Comparison of ENCODE assay signal across 14 cellular contexts in the genomic region with DNA sequence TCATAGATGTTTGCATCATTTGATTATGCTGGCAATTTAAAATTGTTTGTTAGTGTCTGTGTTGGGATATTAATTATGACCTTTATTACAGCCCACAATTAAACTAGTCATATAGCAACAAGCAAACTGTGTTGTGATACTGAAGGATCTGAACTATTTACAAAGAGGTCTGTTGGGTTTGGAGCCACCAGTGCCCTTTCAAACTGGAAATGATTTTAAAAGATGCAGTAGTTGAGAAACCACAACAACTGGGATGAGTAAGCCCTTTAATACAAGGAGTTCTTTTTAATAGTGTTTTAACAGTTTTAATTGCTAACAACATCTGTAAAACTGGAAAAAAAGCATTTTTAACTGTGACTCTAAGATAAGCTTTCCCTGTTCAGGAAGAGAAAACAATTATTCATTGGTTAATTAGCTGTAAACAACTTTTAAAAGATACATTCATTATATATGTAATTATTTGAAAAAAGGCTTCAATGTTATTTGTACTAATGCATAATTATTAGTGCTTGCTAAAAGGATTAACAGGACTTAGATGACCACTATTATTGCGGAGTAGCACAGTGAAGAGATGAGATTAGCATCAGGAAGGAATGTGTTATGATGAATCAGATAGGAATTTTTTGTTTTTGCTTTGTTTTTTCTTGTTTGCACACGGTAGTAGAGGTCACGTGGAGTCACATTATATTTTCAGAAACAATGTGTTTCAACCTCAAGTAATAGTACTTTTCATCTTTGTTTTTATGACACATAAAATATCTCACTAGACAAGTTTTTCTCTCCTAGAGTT.
DNase-seq lines count a peak whose midpoint lies in the region; ATAC-seq, FAIRE-seq and TF ChIP-seq lines count a peak whose summit lies in the region.
"Had no signal": no experiment of that assay in that cellular context is flagged by ENCODE, and none has a peak within 500 bp of the region (broad histone marks: within the 10 kb centered on the region; RNA-seq: fewer than 3 reads in every experiment).

No MANE protein-coding gene starts in this region.

- H3K27ac ChIP-seq in A549: peak overlapping the region in 1 of 2 experiments; percentile 11; a peak in 1 of 6 replicates
- H3K27ac ChIP-seq in HCT116 (ENCODE audit: low read depth, low read length): peak overlapping the region; percentile 73; the same call in 1 of the 2 replicates
- H3K27ac ChIP-seq: thyroid gland had no signal

- no TSS peak for BruUV-seq in HCT116 (replicated peaks; lab: Mats Ljungman, UMichigan)

- no peak overlapping the region for H3K4me3 Mint-ChIP-seq in WTC11
- H3K4me3 Mint-ChIP-seq: activated naive CD8-positive, alpha-beta T cell; naive B cell had no signal

- no peaks in the 10 kb centered on the region for H3K9me3 Mint-ChIP-seq in WTC11
- H3K9me3 Mint-ChIP-seq: naive B cell had no signal

- no peak for TF ChIP-seq EP300 in A549 (IDR thresholded peaks at IDR 0.05)

- FAIRE-seq in A549 (lab: Jason Lieb, UNC): peak; percentile 98
- FAIRE-seq in GM12892 (lab: Jason Lieb, UNC): no peak

- POLR2A ChIA-PET in A549 (lab: Yijun Ruan, JAX): interaction anchor here (0.5 kb wide), 1 partner anchor 1936 kb away, joined by 4 read pairs; no protein-coding TSS in a partner anchor
- POLR2A ChIA-PET in HCT116 (lab: Charles Lee): no interaction called here
- POLR2A ChIA-PET in WTC11 (lab: Charles Lee): no interaction called here

- peaks cover 40% of the 10 kb centered on the region for H3K4me1 Mint-ChIP-seq in WTC11
- H3K4me1 Mint-ChIP-seq: naive B cell had no signal

- peaks cover 53% of the 10 kb centered on the region for H3K4me1 ChIP-seq in A549
- H3K4me1 ChIP-seq in HCT116 (ENCODE audit: control insufficient read depth in 1 of 2, insufficient read depth in 2 of 2, low read length in 2 of 2): peaks cover 34 to 35% of the 10 kb centered on the region in 2 experiments
- H3K4me1 ChIP-seq: thyroid gland had no signal

- H2AFZ ChIP-seq in HCT116 (ENCODE audit: low read depth, low read length, poor library complexity, severe bottlenecking): peak overlapping the region; percentile 98

- H4K20me1 ChIP-seq in HCT116 (ENCODE audit: insufficient read depth): no peaks in the 10 kb centered on the region

- DNase-seq in A549 (ENCODE audit: low read depth in 1 of 2, low spot score in 1 of 2) (peak; percentile 12 to 50), HCT116 (ENCODE audit: low read depth, low spot score) (peak; percentile 23), WTC11 (ENCODE audit: low spot score) (no peak), foreskin fibroblast (peak; percentile 12 to 62), superior temporal gyrus (ENCODE audit: extremely low spot score) (no peak), GM12892 (ENCODE audit: insufficient read length) (no peak), DMS 273 (lab: John Stamatoyannopoulos, UW; ENCODE audit: unreplicated experiment) (no peak)
- DNase-seq: effector CD8-positive, alpha-beta T cell; GF-D8; IMR-90; naive B cell; thyroid gland had no signal

- H3K36me3 ChIP-seq in HCT116 (ENCODE audit: control insufficient read depth in 1 of 2, insufficient read depth in 2 of 2, low read length in 2 of 2): no peaks in the 10 kb centered on the region
- H3K36me3 ChIP-seq: thyroid gland had no signal

- no peak overlapping the region for H3K4me3 ChIP-seq in A549
- H3K4me3 ChIP-seq in HCT116 (replicated peaks in 1 of 2; ENCODE audit: low read depth in 1 of 2, low read length in 2 of 2): no peak overlapping the region; a peak in 1 of 4 replicates
- H3K4me3 ChIP-seq in foreskin fibroblast (ENCODE audit: low read depth in 1 of 2, low read length in 2 of 2): no peak overlapping the region
- H3K4me3 ChIP-seq: thyroid gland had no signal

- intact Hi-C loops in HCT116 (cut with micrococcal nuclease): no loop called here

- no peaks in the 10 kb centered on the region for H3K27me3 Mint-ChIP-seq in WTC11 (ENCODE audit: low read depth)
- H3K27me3 Mint-ChIP-seq: naive B cell had no signal

- peak overlapping the region; percentile 62 for H3K27ac Mint-ChIP-seq in WTC11
- H3K27ac Mint-ChIP-seq: activated naive CD8-positive, alpha-beta T cell; naive B cell had no signal

- H3K9me3 ChIP-seq in A549 (no peaks in the 10 kb centered on the region), HCT116 (ENCODE audit: control insufficient read depth in 1 of 2, insufficient read depth in 1 of 2, low read depth in 1 of 2, low read length in 2 of 2) (no peaks in the 10 kb centered on the region)
- H3K9me3 ChIP-seq: thyroid gland had no signal

- ATAC-seq in A549 (peak; percentile 93), HCT116 (peak; percentile 78), WTC11 (no peak), esophagus mucosa (no peak)

- TF ChIP-seq POLR2A in A549 (IDR thresholded peaks at IDR 0.05; ENCODE audit: low read length): no peak
- TF ChIP-seq POLR2A in HCT116 (IDR thresholded peaks at IDR 0.05; ENCODE audit: borderline replicate concordance, extremely low read depth, insufficient read depth, insufficient read length): no peak
- TF ChIP-seq POLR2A in GM12892 (IDR thresholded peaks at IDR 0.05; ENCODE audit: low read depth, low read length): no peak

- H3K4me2 ChIP-seq in A549: peak overlapping the region; percentile 44
- peak overlapping the region; percentile 42 for H3K4me2 ChIP-seq in HCT116 (ENCODE audit: low read length)

- TF ChIP-seq CTCF in A549 (IDR thresholded peaks at IDR 0.05): no peak
- TF ChIP-seq CTCF in HCT116 (IDR thresholded peaks at IDR 0.05 in 2 of 3, conservative IDR thresholded peaks at IDR 0.05 in 1 of 3; ENCODE audit: borderline replicate concordance in 1 of 3, insufficient read depth in 1 of 3, low read depth in 2 of 3, low read length in 2 of 3): no peak
- TF ChIP-seq CTCF in WTC11 (IDR thresholded peaks at IDR 0.05): no peak
- no peak for TF ChIP-seq CTCF in foreskin fibroblast (IDR thresholded peaks at IDR 0.05; ENCODE audit: low read depth, low read length)

- no peaks in the 10 kb centered on the region for H3K27me3 ChIP-seq in HCT116 (ENCODE audit: insufficient read depth, low read length)
- H3K27me3 ChIP-seq: thyroid gland had no signal

- RAD21 ChIA-PET in HCT116 (lab: Charles Lee; ENCODE audit: low non-redundant PET in 1 of 2, low total read pairs in 2 of 2, uncharacterized antibody in 2 of 2, unreplicated experiment in 2 of 2): no interaction called here

- no peak for TF ChIP-seq RAD21 in A549 (conservative IDR thresholded peaks at IDR 0.05 in 1 of 2, IDR thresholded peaks at IDR 0.05 in 1 of 2)
- TF ChIP-seq RAD21 in HCT116 (IDR thresholded peaks at IDR 0.05; ENCODE audit: low read depth): no peak

- no peaks in the 10 kb centered on the region for H3K9me2 ChIP-seq in HCT116 (ENCODE audit: insufficient read depth)

- H3K9ac ChIP-seq in HCT116 (ENCODE audit: low read length): peak overlapping the region; percentile 9; the same call in 1 of the 2 replicates

- CTCF ChIA-PET in A549 (lab: Yijun Ruan, JAX): interaction anchor here (0.7 to 1.1 kb wide), 2 partner anchors 19 to 913 kb away, joined by 3 to 4 read pairs; no protein-coding TSS in a partner anchor
- CTCF ChIA-PET in HCT116 (lab: Charles Lee): interaction anchor here (1.0 to 1.4 kb wide), 2 partner anchors 32 to 39 kb away, joined by 3 to 4 read pairs; no protein-coding TSS in a partner anchor
- CTCF ChIA-PET in WTC11 (lab: Charles Lee): interaction anchor here (0.7 to 1.9 kb wide), 2 partner anchors 39 kb away, joined by 4 read pairs; no protein-coding TSS in a partner anchor

- no peaks in the 10 kb centered on the region for H3K79me2 ChIP-seq in HCT116 (ENCODE audit: insufficient read depth, low read length)

- H3K36me3 Mint-ChIP-seq in WTC11: no peaks in the 10 kb centered on the region
- H3K36me3 Mint-ChIP-seq: activated naive CD8-positive, alpha-beta T cell; naive B cell had no signal

- 2% methylated on average over 3 of the region's 3 CpGs for WGBS in A549 (ENCODE audit: missing lambda C conversion rate)

TF ChIP-seq in HCT116, 20 proteins besides CTCF, POLR2A, EP300 and RAD21:
- TF ChIP-seq FOSL1 (IDR thresholded peaks at IDR 0.05; ENCODE audit: low read depth): peak; percentile 46; the same call in 1 of the 2 replicates
- TF ChIP-seq ZNF274 (IDR thresholded peaks at IDR 0.05; ENCODE audit: low read depth, low read length): no peak
- 0 out of 2 replicates have a peak, but pooled peaks have one; percentile 21 for TF ChIP-seq CBX3 (IDR thresholded peaks at IDR 0.05; ENCODE audit: low read depth)
- peak; percentile 21; the same call in 1 of the 2 replicates for TF ChIP-seq JUND (IDR thresholded peaks at IDR 0.05)

TF ChIP-seq in WTC11, 78 proteins besides CTCF, POLR2A, EP300 and RAD21 (continues in another document):
- TF ChIP-seq, protein P1, sequence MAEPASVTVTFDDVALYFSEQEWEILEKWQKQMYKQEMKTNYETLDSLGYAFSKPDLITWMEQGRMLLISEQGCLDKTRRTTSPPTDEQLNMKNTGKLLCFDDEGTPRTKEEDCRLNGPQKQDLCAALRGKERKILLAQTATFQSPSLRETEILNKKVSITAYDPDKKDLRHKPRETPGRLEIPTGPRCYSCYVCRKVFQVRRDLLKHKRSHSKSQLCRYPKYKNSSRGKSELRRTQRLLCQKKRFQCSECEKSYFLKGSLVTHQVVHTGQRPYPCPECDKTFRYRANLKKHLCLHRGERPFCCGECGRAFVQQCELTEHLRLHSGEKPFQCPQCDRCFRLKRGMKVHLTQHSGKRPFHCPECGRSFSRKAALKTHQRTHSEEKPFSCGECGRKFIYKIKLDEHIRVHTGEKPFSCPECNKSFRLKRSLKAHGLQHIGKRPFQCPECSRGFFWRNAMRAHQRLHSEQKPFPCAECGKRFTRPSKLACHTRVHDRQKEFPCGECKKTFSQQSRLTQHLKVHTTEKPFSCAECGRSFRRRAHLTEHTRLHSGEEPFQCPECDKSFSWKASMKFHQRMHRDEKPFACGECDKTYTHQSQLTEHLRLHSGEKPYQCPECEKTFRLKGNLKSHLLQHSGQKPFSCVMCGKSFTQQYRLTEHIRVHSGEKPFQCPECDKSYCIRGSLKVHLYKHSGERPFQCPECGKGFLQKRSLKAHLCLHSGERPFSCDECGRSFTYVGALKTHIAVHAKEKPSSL (CRISPR knock-in tag; conservative IDR thresholded peaks at IDR 0.05): no peak
- TF ChIP-seq, protein P2, sequence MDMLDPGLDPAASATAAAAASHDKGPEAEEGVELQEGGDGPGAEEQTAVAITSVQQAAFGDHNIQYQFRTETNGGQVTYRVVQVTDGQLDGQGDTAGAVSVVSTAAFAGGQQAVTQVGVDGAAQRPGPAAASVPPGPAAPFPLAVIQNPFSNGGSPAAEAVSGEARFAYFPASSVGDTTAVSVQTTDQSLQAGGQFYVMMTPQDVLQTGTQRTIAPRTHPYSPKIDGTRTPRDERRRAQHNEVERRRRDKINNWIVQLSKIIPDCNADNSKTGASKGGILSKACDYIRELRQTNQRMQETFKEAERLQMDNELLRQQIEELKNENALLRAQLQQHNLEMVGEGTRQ (CRISPR knock-in tag; IDR thresholded peaks at IDR 0.05): no peak
- no peak for TF ChIP-seq KAT7 (CRISPR knock-in tag; IDR thresholded peaks at IDR 0.05; ENCODE audit: borderline replicate concordance)

Comparison
In these comparisons a context has a peak if more than half of its experiments do, and no peak if none do; other contexts are left out.
1. ATAC-seq: peak in A549 (2 of 2) and HCT116 (single experiment); none in WTC11 (single experiment) and esophagus mucosa (single experiment).
2. DNase-seq: peak in A549 (2 of 2), HCT116 (single experiment) and foreskin fibroblast (2 of 2); none in WTC11 (single experiment), superior temporal gyrus (single experiment), GM12892 (single experiment) and DMS 273 (single experiment).